Comparison of ENCODE assay signal across 19 cellular contexts in genomic region chr5:181028032-181028819, GRCh38. TPM values are rescaled to one million over a fixed set of nuclear protein-coding genes. Genes with fewer than 3 reads are reported as not detected.
A peak's percentile ranks its signal among the peaks of the same experiment; 100 is the strongest.
DNase-seq lines count a peak whose midpoint lies in the region; ATAC-seq and TF ChIP-seq lines count a peak whose summit lies in the region.
"Had no signal": no experiment of that assay in that cellular context is flagged by ENCODE, and none has a peak within 500 bp of the region (broad histone marks: within the 10 kb centered on the region; RNA-seq: fewer than 3 reads in every experiment).

No MANE protein-coding gene starts in this region.

- H3K36me3 ChIP-seq in upper lobe of right lung = no peaks in the 10 kb centered on the region
- H3K36me3 ChIP-seq: ovary, uterus had no signal

- no peaks in the 10 kb centered on the region for H3K27me3 ChIP-seq in upper lobe of right lung
- H3K27me3 ChIP-seq: foreskin keratinocyte, ovary, uterus had no signal

- peaks cover 4% of the 10 kb centered on the region for H3K9me3 Mint-ChIP-seq in neural crest cell

- intact Hi-C loops in upper lobe of right lung (cut with DNase I) = no loop called here

- DNase-seq in DMS114 treated with DMSO at 0.1 percent for 48 hours (lab: John Stamatoyannopoulos, UW; ENCODE audit: unreplicated experiment) (peak; percentile 50), NCI-H748 treated with DMSO at 0.1 percent for 48 hours (lab: John Stamatoyannopoulos, UW) (peak; percentile 53), iPS DF 19.7 (ENCODE audit: low read depth, low spot score) (peak; percentile 80), neural crest cell (ENCODE audit: low read depth, low spot score) (no peak), KG1 (lab: John Stamatoyannopoulos, UW) (no peak), upper lobe of right lung (no peak), substantia nigra (lab: John Stamatoyannopoulos, UW) (no peak)
- no peak for DNase-seq in activated CD8-positive, alpha-beta memory T cell treated with anti-CD3 and anti-CD28 coated beads, Interleukin-2, amount 50 U/mL, for 48 hours
- DNase-seq: activated CD4-positive, alpha-beta memory T cell treated with anti-CD3 and anti-CD28 coated beads for 36 hours; central memory CD4-positive, alpha-beta T cell; foreskin keratinocyte; kidney glomerular epithelial cell; NCI-H187; NCI-H510A; PC-3; stimulated activated naive CD4-positive, alpha-beta T cell treated with Interleukin-2 at 50 U/mL for 16 hours; uterus had no signal

- ATAC-seq in upper lobe of right lung = no peak
- ATAC-seq: foreskin keratinocyte, PC-3 had no signal

- H3K4me1 Mint-ChIP-seq in neural crest cell = peaks cover 5% of the 10 kb centered on the region

- H3K27me3 Mint-ChIP-seq in neural crest cell (ENCODE audit: low read depth) = peaks cover 77% of the 10 kb centered on the region

- H3K36me3 Mint-ChIP-seq in neural crest cell (ENCODE audit: low read depth) = no peaks in the 10 kb centered on the region
- H3K36me3 Mint-ChIP-seq: activated CD4-positive, alpha-beta memory T cell treated with anti-CD3 and anti-CD28 coated beads for 36 hours had no signal

- H3K4me1 ChIP-seq in upper lobe of right lung = no peaks in the 10 kb centered on the region
- H3K4me1 ChIP-seq: foreskin keratinocyte, uterus had no signal

- no peak overlapping the region for H3K27ac ChIP-seq in upper lobe of right lung
- H3K27ac ChIP-seq in substantia nigra (ENCODE audit: low read depth, low read length, poor library complexity, severe bottlenecking) = no peak overlapping the region
- H3K27ac ChIP-seq: foreskin keratinocyte, ovary, uterus had no signal

- H3K4me3 ChIP-seq in upper lobe of right lung = no peak overlapping the region
- H3K4me3 ChIP-seq: ovary, uterus had no signal

- no peak overlapping the region for H3K27ac Mint-ChIP-seq in neural crest cell (ENCODE audit: unreplicated experiment)
- H3K27ac Mint-ChIP-seq: activated CD4-positive, alpha-beta memory T cell treated with anti-CD3 and anti-CD28 coated beads for 36 hours had no signal

- no peaks in the 10 kb centered on the region for H3K9me3 ChIP-seq in upper lobe of right lung
- H3K9me3 ChIP-seq: ovary, uterus had no signal

- peak overlapping the region; percentile 5 for H3K4me3 Mint-ChIP-seq in neural crest cell
- H3K4me3 Mint-ChIP-seq: activated CD4-positive, alpha-beta memory T cell treated with anti-CD3 and anti-CD28 coated beads for 36 hours had no signal

- TF ChIP-seq CTCF in neural crest cell (conservative IDR thresholded peaks at IDR 0.05) (no peak), upper lobe of right lung (IDR thresholded peaks at IDR 0.05) (no peak)

RNA-seq across cellular contexts. Expression of gene BTNL9, which starts 11.8 kb away (rescaled TPM):
- not detected in 2 replicates for total RNA-seq in neural crest cell
- total RNA-seq in upper lobe of right lung = 99.8 TPM
- total RNA-seq: activated CD4-positive, alpha-beta memory T cell treated with anti-CD3 and anti-CD28 coated beads for 36 hours had no signal

RNA-seq across cellular contexts. Expression of gene BTNL3, which starts 39.6 kb away (rescaled TPM):
- total RNA-seq in neural crest cell = not detected in 2 replicates
- not detected for total RNA-seq in upper lobe of right lung
- total RNA-seq: activated CD4-positive, alpha-beta memory T cell treated with anti-CD3 and anti-CD28 coated beads for 36 hours; foreskin keratinocyte; mononuclear cell; PC-3; uterus had no signal

Comparison
In these comparisons a context has a peak if more than half of its experiments do, and no peak if none do; other contexts are left out.
1. DNase-seq: peak in DMS114 treated with DMSO at 0.1 percent for 48 hours (single experiment), NCI-H748 treated with DMSO at 0.1 percent for 48 hours (single experiment) and iPS DF 19.7 (single experiment); none in neural crest cell (single experiment), KG1 (single experiment), upper lobe of right lung (single experiment), activated CD8-positive, alpha-beta memory T cell treated with anti-CD3 and anti-CD28 coated beads, Interleukin-2, amount 50 U/mL, for 48 hours (single experiment) and substantia nigra (0 of 49).
2. RNA of gene BTNL9, which starts 11.8 kb away (total RNA-seq): 99.8 TPM in upper lobe of right lung (single experiment); not detected in neural crest cell; every median in the first group is over 10 times any median in the second.